In genomic region chr11:29435421-29435820, GRCh38 we compare ENCODE assay signal across 19 cellular contexts.
"Had no signal": no experiment of that assay in that cellular context is flagged by ENCODE, and none has a peak within 500 bp of the region (broad histone marks: within the 10 kb centered on the region; RNA-seq: fewer than 3 reads in every experiment).

No MANE protein-coding gene starts in this region.

- H3K9ac ChIP-seq: neural progenitor cell had no signal

- H3K4me2 ChIP-seq: neural progenitor cell had no signal

- H3K36me3 ChIP-seq: cardiac muscle cell, left ventricle myocardium inferior, neural progenitor cell, stomach had no signal

- H3K27me3 ChIP-seq: cardiac muscle cell, neural progenitor cell, stomach had no signal

- H3K27ac ChIP-seq: cardiac muscle cell, dorsolateral prefrontal cortex, left ventricle myocardium inferior, neural progenitor cell, stomach had no signal

- H2AFZ ChIP-seq: neural progenitor cell had no signal

- ATAC-seq: activated CD8-positive, alpha-beta T cell treated with anti-CD3 and anti-CD28 coated beads, Interleukin-2, amount 10 ng/mL, durations not matched to agents 7 days and 5 days; mucosa of descending colon; right cardiac atrium; stimulated activated effector memory CD8-positive, alpha-beta T cell treated with anti-CD3 and anti-CD28 coated beads, Interleukin-12 subunit alpha, Interleukin-12 subunit beta, amount 100 ng/mL, for 72 hours had no signal

- H3K4me3 ChIP-seq: cardiac muscle cell, dorsolateral prefrontal cortex, left ventricle myocardium inferior, mucosa of descending colon, neural progenitor cell, stomach had no signal

- H3K4me1 ChIP-seq: left ventricle myocardium inferior, neural progenitor cell, stomach had no signal

- H3K9me3 ChIP-seq: left ventricle myocardium inferior, mucosa of descending colon, stomach had no signal

- DNase-seq: activated CD4-positive, alpha-beta T cell treated with anti-CD3 and anti-CD28 coated beads, Interleukin-2, amount 10 ng/mL, durations not matched to agents 24 days and 14 days; activated CD8-positive, alpha-beta T cell treated with anti-CD3 and anti-CD28 coated beads, Interleukin-2, amount 10 ng/mL, durations not matched to agents 7 days and 5 days; activated naive CD4-positive, alpha-beta T cell treated with anti-CD3 and anti-CD28 coated beads for 36 hours; activated T-cell treated with anti-CD3 and anti-CD28 coated beads, Interleukin-2, amount 50 U/mL, for 24 hours; anterior cingulate cortex; dorsolateral prefrontal cortex; endodermal cell; head of caudate nucleus; kidney; left ventricle myocardium inferior; mucosa of descending colon; naive B cell; right cardiac atrium; small intestine; stimulated activated CD4-positive, alpha-beta T cell treated with anti-CD3 and anti-CD28 coated beads, Interleukin-4, amount 100 ng/mL, for 24 hours; stomach had no signal
